In genomic region chr3:172516318-172517214, GRCh38 we compare ENCODE assay signal across 9 cellular contexts. TPM values are rescaled to one million over a fixed set of nuclear protein-coding genes. Genes with fewer than 3 reads are reported as not detected.
A peak's percentile ranks its signal among the peaks of the same experiment; 100 is the strongest.
DNase-seq lines count a peak whose midpoint lies in the region; ATAC-seq and TF ChIP-seq lines count a peak whose summit lies in the region.
"Had no signal": no experiment of that assay in that cellular context is flagged by ENCODE, and none has a peak within 500 bp of the region (broad histone marks: within the 10 kb centered on the region; RNA-seq: fewer than 3 reads in every experiment).

No MANE protein-coding gene starts in this region.

- H3K9me3 Mint-ChIP-seq in CD14-positive monocyte = no peaks in the 10 kb centered on the region
- no peaks in the 10 kb centered on the region for H3K9me3 Mint-ChIP-seq in naive thymus-derived CD4-positive, alpha-beta T cell

- H3K36me3 ChIP-seq in colonic mucosa = peaks cover 3% of the 10 kb centered on the region
- peaks cover 0 to 8% (median 6%) of the 10 kb centered on the region in 3 experiments for H3K36me3 ChIP-seq in naive thymus-derived CD4-positive, alpha-beta T cell (ENCODE audit: control insufficient read depth in 2 of 3, insufficient read depth in 3 of 3, low read length in 3 of 3)
- H3K36me3 ChIP-seq: cardiac muscle cell had no signal

- H3K4me1 ChIP-seq in colonic mucosa = peaks cover 31% of the 10 kb centered on the region
- H3K4me1 ChIP-seq in naive thymus-derived CD4-positive, alpha-beta T cell (ENCODE audit: control insufficient read depth in 2 of 2, insufficient read depth in 2 of 2, low read length in 2 of 2) = peaks cover 72 to 80% of the 10 kb centered on the region in 2 donors

- no peaks in the 10 kb centered on the region for H3K27me3 ChIP-seq in colonic mucosa
- H3K27me3 ChIP-seq in naive thymus-derived CD4-positive, alpha-beta T cell (ENCODE audit: control insufficient read depth in 2 of 2, insufficient read depth in 2 of 2, low read length in 2 of 2) = no peaks in the 10 kb centered on the region
- H3K27me3 ChIP-seq: cardiac muscle cell had no signal

- TF ChIP-seq CTCF in CD14-positive monocyte (IDR thresholded peaks at IDR 0.05) = no peak
- no peak for TF ChIP-seq CTCF in colonic mucosa (IDR thresholded peaks at IDR 0.05)

- peak overlapping the region; percentile 81 to 95 (median 86) for H3K27ac Mint-ChIP-seq in CD14-positive monocyte
- H3K27ac Mint-ChIP-seq in naive thymus-derived CD4-positive, alpha-beta T cell = peak overlapping the region; percentile 86 to 100 (median 93)

- H3K4me3 ChIP-seq in Jurkat, Clone E6-1 (ENCODE audit: low read length) = no peak overlapping the region
- H3K4me3 ChIP-seq in colonic mucosa = no peak overlapping the region
- H3K4me3 ChIP-seq in naive thymus-derived CD4-positive, alpha-beta T cell (ENCODE audit: low read length) = peak overlapping the region; percentile 41
- H3K4me3 ChIP-seq: cardiac muscle cell had no signal

- CTCF ChIA-PET in naive thymus-derived CD4-positive, alpha-beta T cell (lab: Charles Lee) = interaction anchor here (0.7 to 3.1 kb wide), 4 partner anchors 14 to 79 kb away, joined by 3 to 11 read pairs (median 6); no protein-coding TSS in a partner anchor

- H3K27me3 Mint-ChIP-seq in CD14-positive monocyte (ENCODE audit: low read depth in 3 of 3) = no peaks in the 10 kb centered on the region
- no peaks in the 10 kb centered on the region for H3K27me3 Mint-ChIP-seq in naive thymus-derived CD4-positive, alpha-beta T cell

- DNase-seq in CD14-positive monocyte (ENCODE audit: low spot score) (no peak), colonic mucosa (peak; percentile 88), NCI-H2081 treated with DMSO at 0.1 percent for 48 hours (lab: John Stamatoyannopoulos, UW) (no peak), DMS 273 (lab: John Stamatoyannopoulos, UW; ENCODE audit: unreplicated experiment) (no peak), NCI-H2171 treated with DMSO at 0.1 percent for 48 hours (lab: John Stamatoyannopoulos, UW) (no peak)
- peak; percentile 69 for DNase-seq in Jurkat, Clone E6-1 (ENCODE audit: low read depth, low spot score)
- peak in 3 of 9 donors; percentile 36 to 49 (median 42) for DNase-seq in naive thymus-derived CD4-positive, alpha-beta T cell

- H3K9ac ChIP-seq in colonic mucosa (ENCODE audit: low read depth in 2 of 2, low read length in 2 of 2) = peak overlapping the region in 1 of 2 donors; percentile 91

- peaks cover 73 to 75% of the 10 kb centered on the region in 2 donors for H3K36me3 Mint-ChIP-seq in CD14-positive monocyte
- peaks cover 9 to 86% (median 53%) of the 10 kb centered on the region in 5 donors for H3K36me3 Mint-ChIP-seq in naive thymus-derived CD4-positive, alpha-beta T cell

- H3K4me3 Mint-ChIP-seq in CD14-positive monocyte = peak overlapping the region; percentile 24 to 61
- H3K4me3 Mint-ChIP-seq in naive thymus-derived CD4-positive, alpha-beta T cell = peak overlapping the region; percentile 60 to 100 (median 82)

- H3K27ac ChIP-seq in colonic mucosa = peak overlapping the region; percentile 79
- peak overlapping the region; percentile 72 for H3K27ac ChIP-seq in naive thymus-derived CD4-positive, alpha-beta T cell (ENCODE audit: low read depth, low read length)
- H3K27ac ChIP-seq: cardiac muscle cell had no signal

- H3K4me1 Mint-ChIP-seq in CD14-positive monocyte = peaks cover 93% of the 10 kb centered on the region
- peaks cover 74 to 100% (median 97%) of the 10 kb centered on the region in 7 donors for H3K4me1 Mint-ChIP-seq in naive thymus-derived CD4-positive, alpha-beta T cell

- H3K9me3 ChIP-seq in colonic mucosa = no peaks in the 10 kb centered on the region
- H3K9me3 ChIP-seq in naive thymus-derived CD4-positive, alpha-beta T cell (ENCODE audit: control insufficient read depth in 2 of 3, low read length in 3 of 3) = no peaks in the 10 kb centered on the region

- ATAC-seq in naive thymus-derived CD4-positive, alpha-beta T cell = peak; percentile 34
- no peak for ATAC-seq in HG03159 (IDR thresholded peaks at IDR 0.05; ENCODE audit: unreplicated experiment)

- intact Hi-C loops in CD14-positive monocyte (cut with micrococcal nuclease) (loop anchor here in 1 of 2 donors (10.0 kb wide), 1 partner anchor 48 kb away; no protein-coding TSS in a partner anchor), colonic mucosa (cut with DNase I) (no loop called here)
- intact Hi-C loops in naive thymus-derived CD4-positive, alpha-beta T cell (cut with micrococcal nuclease) = loop anchor here (1.0 to 10.0 kb wide), 7 partner anchors 14 to 1062 kb away; partner anchors contain the start of gene ECT2 (in 1 of the 2)

- POLR2A ChIA-PET in naive thymus-derived CD4-positive, alpha-beta T cell (lab: Charles Lee) = interaction anchor here (0.8 to 4.6 kb wide), 6 partner anchors 9 to 79 kb away, joined by 4 to 33 read pairs (median 4); no protein-coding TSS in a partner anchor

RNA-seq across cellular contexts. Expression of gene TNFSF10, which starts 6.7 kb away (rescaled TPM):
- polyA plus RNA-seq in CD14-positive monocyte = 100 to 1,000 TPM; 264 to 293 TPM
- 10.4 TPM for polyA plus RNA-seq in Jurkat, Clone E6-1 (2012; ENCODE audit: insufficient read depth, insufficient read length)
- total RNA-seq in colonic mucosa = 100 to 1,000 TPM in 1 of 2 donors, 10 to 100 TPM in 1; 57.2 to 118 TPM
- 100 to 1,000 TPM in 1 of 5 experiments, 10 to 100 TPM in 4; 10.8 to 234 (median 45.0) TPM for total RNA-seq in naive thymus-derived CD4-positive, alpha-beta T cell
- polyA plus RNA-seq in naive thymus-derived CD4-positive, alpha-beta T cell = 10 to 100 TPM; 60.9 to 92.1 TPM
- total RNA-seq: cardiac muscle cell had no signal
- polyA plus RNA-seq: cardiac muscle cell had no signal

Comparison
In these comparisons a context has a peak if more than half of its experiments do, and no peak if none do; other contexts are left out.
1. DNase-seq: peak in Jurkat, Clone E6-1 (single experiment) and colonic mucosa (single experiment); none in CD14-positive monocyte (single experiment), NCI-H2081 treated with DMSO at 0.1 percent for 48 hours (single experiment), DMS 273 (single experiment) and NCI-H2171 treated with DMSO at 0.1 percent for 48 hours (single experiment).